ENCODE assay signal across 27 cellular contexts in genomic region chr4:40401096-40401495, GRCh38.
"Had no signal": no experiment of that assay in that cellular context is flagged by ENCODE, and none has a peak within 500 bp of the region (broad histone marks: within the 10 kb centered on the region; RNA-seq: fewer than 3 reads in every experiment).

No MANE protein-coding gene starts in this region.

- H3K4me3 Mint-ChIP-seq: stimulated activated effector memory CD8-positive, alpha-beta T cell treated with anti-CD3 and anti-CD28 coated beads, Interleukin-12 subunit alpha, Interleukin-12 subunit beta, amount 100 ng/mL, for 72 hours; stimulated activated memory B cell treated with anti-CD40 and anti-IgM and Interleukin-4, amounts not matched to agents 10 μg/mL and 1 μg/mL and 100 μg/mL, for 72 hours; stimulated activated naive B cell treated with anti-CD40 and anti-IgM and Interleukin-4, amounts not matched to agents 10 μg/mL and 1 μg/mL and 100 μg/mL, for 72 hours; stimulated activated naive CD8-positive, alpha-beta T cell treated with anti-CD3 and anti-CD28 coated beads, Interleukin-15, amount 100 ng/mL, for 72 hours; stimulated activated naive CD8-positive, alpha-beta T cell treated with anti-CD3 and anti-CD28 coated beads, Interleukin-15, Interleukin-2, amounts not matched to agents 100 ng/mL and 50 ng/mL, for 24 hours; type B pancreatic cell had no signal

- H3K36me3 Mint-ChIP-seq: stimulated activated effector memory CD8-positive, alpha-beta T cell treated with anti-CD3 and anti-CD28 coated beads, Interleukin-12 subunit alpha, Interleukin-12 subunit beta, amount 100 ng/mL, for 72 hours; stimulated activated memory B cell treated with anti-CD40 and anti-IgM and Interleukin-4, amounts not matched to agents 10 μg/mL and 1 μg/mL and 100 μg/mL, for 72 hours had no signal

- H3K27ac Mint-ChIP-seq: stimulated activated effector memory CD8-positive, alpha-beta T cell treated with anti-CD3 and anti-CD28 coated beads, Interleukin-12 subunit alpha, Interleukin-12 subunit beta, amount 100 ng/mL, for 72 hours; stimulated activated memory B cell treated with anti-CD40 and anti-IgM and Interleukin-4, amounts not matched to agents 10 μg/mL and 1 μg/mL and 100 μg/mL, for 72 hours; stimulated activated naive B cell treated with anti-CD40 and anti-IgM and Interleukin-4, amounts not matched to agents 10 μg/mL and 1 μg/mL and 100 μg/mL, for 72 hours; stimulated activated naive CD8-positive, alpha-beta T cell treated with anti-CD3 and anti-CD28 coated beads, Interleukin-15, Interleukin-2, amounts not matched to agents 100 ng/mL and 50 ng/mL, for 24 hours; type B pancreatic cell had no signal

- H3K4me3 ChIP-seq: stomach, suprapubic skin, testis, thoracic aorta, thyroid gland, tibial artery, tibial nerve, transverse colon, upper lobe of left lung, upper lobe of right lung, uterus, vagina had no signal

- H3K4me1 ChIP-seq: testis, uterus had no signal

- H3K27ac ChIP-seq: stomach, suprapubic skin, testis, thoracic aorta, thyroid gland, tibial artery, tibial nerve, transverse colon, upper lobe of left lung, upper lobe of right lung, uterus, vagina had no signal

- H3K27me3 ChIP-seq: stomach, suprapubic skin, testis, thyroid gland, tibial artery, tibial nerve, transverse colon, upper lobe of left lung, upper lobe of right lung, uterus, vagina had no signal

- DNase-seq: stimulated activated CD4-positive, alpha-beta T cell treated with anti-CD3 and anti-CD28 coated beads, Interleukin-2, amount 100 ng/mL, for 48 hours; stimulated activated CD4-positive, alpha-beta T cell treated with anti-CD3 and anti-CD28 coated beads, Interleukin-4, amount 100 ng/mL, for 1 hour; stimulated activated CD4-positive, alpha-beta T cell treated with anti-CD3 and anti-CD28 coated beads, Interleukin-4, amount 100 ng/mL, for 24 hours; stimulated activated CD4-positive, alpha-beta T cell treated with anti-CD3 and anti-CD28 coated beads, Interleukin-4, amount 100 ng/mL, for 4 hours; stimulated activated CD8-positive, alpha-beta memory T cell treated with anti-CD3 and anti-CD28 coated beads, Interleukin-4, amount 100 ng/mL, for 48 hours; stimulated activated naive B cell treated with anti-CD40 and anti-IgM and Interleukin-4, amounts not matched to agents 10 μg/mL and 1 μg/mL and 100 μg/mL, for 72 hours; stimulated activated naive CD4-positive, alpha-beta T cell; stimulated activated naive CD4-positive, alpha-beta T cell treated with Interleukin-2 at 50 U/mL for 16 hours; stimulated activated naive CD8-positive, alpha-beta T cell treated with anti-CD3 and anti-CD28 coated beads, Interleukin-15, amount 100 ng/mL, for 72 hours; stimulated activated naive CD8-positive, alpha-beta T cell treated with anti-CD3 and anti-CD28 coated beads, Interleukin-15, Interleukin-2, amounts not matched to agents 100 U/mL and 50 U/mL, for 24 hours; stomach; substantia nigra; testis; thyroid gland; tibial artery; transverse colon; upper lobe of left lung; upper lobe of right lung; uterus had no signal

- H3K4me1 Mint-ChIP-seq: stimulated activated effector memory CD8-positive, alpha-beta T cell treated with anti-CD3 and anti-CD28 coated beads, Interleukin-12 subunit alpha, Interleukin-12 subunit beta, amount 100 ng/mL, for 72 hours; stimulated activated memory B cell treated with anti-CD40 and anti-IgM and Interleukin-4, amounts not matched to agents 10 μg/mL and 1 μg/mL and 100 μg/mL, for 72 hours; stimulated activated naive B cell treated with anti-CD40 and anti-IgM and Interleukin-4, amounts not matched to agents 10 μg/mL and 1 μg/mL and 100 μg/mL, for 72 hours; stimulated activated naive CD8-positive, alpha-beta T cell treated with anti-CD3 and anti-CD28 coated beads, Interleukin-15, amount 100 ng/mL, for 72 hours had no signal

- H3K9me3 Mint-ChIP-seq: stimulated activated effector memory CD8-positive, alpha-beta T cell treated with anti-CD3 and anti-CD28 coated beads, Interleukin-12 subunit alpha, Interleukin-12 subunit beta, amount 100 ng/mL, for 72 hours; type B pancreatic cell had no signal

- ATAC-seq: stimulated activated effector memory CD8-positive, alpha-beta T cell treated with anti-CD3 and anti-CD28 coated beads, Interleukin-12 subunit alpha, Interleukin-12 subunit beta, amount 100 ng/mL, for 72 hours; stimulated activated memory B cell treated with anti-CD40 and anti-IgM and Interleukin-4, amounts not matched to agents 10 μg/mL and 1 μg/mL and 100 μg/mL, for 72 hours; stimulated activated naive B cell treated with anti-CD40 and anti-IgM and Interleukin-4, amounts not matched to agents 10 μg/mL and 1 μg/mL and 100 μg/mL, for 72 hours; stimulated activated naive CD8-positive, alpha-beta T cell treated with anti-CD3 and anti-CD28 coated beads, Interleukin-15, amount 100 ng/mL, for 72 hours; stimulated activated naive CD8-positive, alpha-beta T cell treated with anti-CD3 and anti-CD28 coated beads, Interleukin-15, Interleukin-2, amounts not matched to agents 100 U/mL and 50 U/mL, for 24 hours; upper lobe of right lung had no signal

- H3K27me3 Mint-ChIP-seq: stimulated activated memory B cell treated with anti-CD40 and anti-IgM and Interleukin-4, amounts not matched to agents 10 μg/mL and 1 μg/mL and 100 μg/mL, for 72 hours; stimulated activated naive B cell treated with anti-CD40 and anti-IgM and Interleukin-4, amounts not matched to agents 10 μg/mL and 1 μg/mL and 100 μg/mL, for 72 hours; stimulated activated naive CD8-positive, alpha-beta T cell treated with anti-CD3 and anti-CD28 coated beads, Interleukin-15, amount 100 ng/mL, for 72 hours; stimulated activated naive CD8-positive, alpha-beta T cell treated with anti-CD3 and anti-CD28 coated beads, Interleukin-15, Interleukin-2, amounts not matched to agents 100 ng/mL and 50 ng/mL, for 24 hours; type B pancreatic cell had no signal

- H3K36me3 ChIP-seq: stomach, suprapubic skin, thoracic aorta, thyroid gland, tibial artery, tibial nerve, transverse colon, upper lobe of left lung, upper lobe of right lung, uterus, vagina had no signal

- H3K9me3 ChIP-seq: stomach, suprapubic skin, testis, thoracic aorta, thyroid gland, tibial artery, tibial nerve, transverse colon, upper lobe of left lung, upper lobe of right lung, uterus, vagina had no signal
